In the genomic region with DNA sequence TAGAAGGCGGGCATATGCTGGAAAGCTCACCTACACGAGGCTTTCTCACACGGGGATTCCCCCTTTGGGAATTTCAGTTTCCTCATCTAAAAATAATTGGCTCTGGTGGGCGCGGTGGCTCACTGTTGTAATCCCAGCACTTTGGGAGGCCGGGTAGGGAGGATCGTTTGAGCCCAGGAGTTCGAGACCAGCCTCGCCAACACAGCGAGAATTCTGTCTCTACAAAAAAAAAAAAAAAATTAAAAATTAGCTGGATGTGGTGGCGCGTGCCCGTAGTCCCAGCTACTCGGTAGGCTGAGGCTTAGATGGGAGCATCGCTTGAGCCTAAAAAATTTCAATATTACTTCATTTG, we compare ENCODE assay signal across 1 cellular context.
TF ChIP-seq lines count a peak whose summit lies in the region.

No MANE protein-coding gene starts in this region.

TF ChIP-seq in HEK293, 187 proteins besides CTCF, POLR2A, EP300 and RAD21 (continued from another document):
- TF ChIP-seq, protein P1, sequence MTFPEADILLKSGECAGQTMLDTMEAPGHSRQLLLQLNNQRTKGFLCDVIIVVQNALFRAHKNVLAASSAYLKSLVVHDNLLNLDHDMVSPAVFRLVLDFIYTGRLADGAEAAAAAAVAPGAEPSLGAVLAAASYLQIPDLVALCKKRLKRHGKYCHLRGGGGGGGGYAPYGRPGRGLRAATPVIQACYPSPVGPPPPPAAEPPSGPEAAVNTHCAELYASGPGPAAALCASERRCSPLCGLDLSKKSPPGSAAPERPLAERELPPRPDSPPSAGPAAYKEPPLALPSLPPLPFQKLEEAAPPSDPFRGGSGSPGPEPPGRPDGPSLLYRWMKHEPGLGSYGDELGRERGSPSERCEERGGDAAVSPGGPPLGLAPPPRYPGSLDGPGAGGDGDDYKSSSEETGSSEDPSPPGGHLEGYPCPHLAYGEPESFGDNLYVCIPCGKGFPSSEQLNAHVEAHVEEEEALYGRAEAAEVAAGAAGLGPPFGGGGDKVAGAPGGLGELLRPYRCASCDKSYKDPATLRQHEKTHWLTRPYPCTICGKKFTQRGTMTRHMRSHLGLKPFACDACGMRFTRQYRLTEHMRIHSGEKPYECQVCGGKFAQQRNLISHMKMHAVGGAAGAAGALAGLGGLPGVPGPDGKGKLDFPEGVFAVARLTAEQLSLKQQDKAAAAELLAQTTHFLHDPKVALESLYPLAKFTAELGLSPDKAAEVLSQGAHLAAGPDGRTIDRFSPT (tag by site-specific recombination; IDR thresholded peaks at IDR 0.05): no peak
- TF ChIP-seq, protein P2, sequence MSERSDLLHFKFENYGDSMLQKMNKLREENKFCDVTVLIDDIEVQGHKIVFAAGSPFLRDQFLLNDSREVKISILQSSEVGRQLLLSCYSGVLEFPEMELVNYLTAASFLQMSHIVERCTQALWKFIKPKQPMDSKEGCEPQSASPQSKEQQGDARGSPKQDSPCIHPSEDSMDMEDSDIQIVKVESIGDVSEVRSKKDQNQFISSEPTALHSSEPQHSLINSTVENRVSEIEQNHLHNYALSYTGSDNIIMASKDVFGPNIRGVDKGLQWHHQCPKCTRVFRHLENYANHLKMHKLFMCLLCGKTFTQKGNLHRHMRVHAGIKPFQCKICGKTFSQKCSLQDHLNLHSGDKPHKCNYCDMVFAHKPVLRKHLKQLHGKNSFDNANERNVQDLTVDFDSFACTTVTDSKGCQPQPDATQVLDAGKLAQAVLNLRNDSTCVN (tag by site-specific recombination; optimal IDR thresholded peaks at IDR 0.05): peak; percentile 24
- no peak for TF ChIP-seq ZNF501 (tag by site-specific recombination; IDR thresholded peaks at IDR 0.05)
- TF ChIP-seq ZNF354C (tag by site-specific recombination; IDR thresholded peaks at IDR 0.05; ENCODE audit: borderline replicate concordance, low read depth): no peak
- TF ChIP-seq ZNF266 (tag by site-specific recombination; IDR thresholded peaks at IDR 0.05; ENCODE audit: low read depth): no peak
- TF ChIP-seq ZNF391 (tag by site-specific recombination; IDR thresholded peaks at IDR 0.05; ENCODE audit: borderline replicate concordance, low read depth): no peak
- TF ChIP-seq ZNF335 (tag by site-specific recombination; conservative IDR thresholded peaks at IDR 0.05): 0 out of 2 replicates have a peak, but pooled peaks have one; percentile 3
- TF ChIP-seq, protein P3, sequence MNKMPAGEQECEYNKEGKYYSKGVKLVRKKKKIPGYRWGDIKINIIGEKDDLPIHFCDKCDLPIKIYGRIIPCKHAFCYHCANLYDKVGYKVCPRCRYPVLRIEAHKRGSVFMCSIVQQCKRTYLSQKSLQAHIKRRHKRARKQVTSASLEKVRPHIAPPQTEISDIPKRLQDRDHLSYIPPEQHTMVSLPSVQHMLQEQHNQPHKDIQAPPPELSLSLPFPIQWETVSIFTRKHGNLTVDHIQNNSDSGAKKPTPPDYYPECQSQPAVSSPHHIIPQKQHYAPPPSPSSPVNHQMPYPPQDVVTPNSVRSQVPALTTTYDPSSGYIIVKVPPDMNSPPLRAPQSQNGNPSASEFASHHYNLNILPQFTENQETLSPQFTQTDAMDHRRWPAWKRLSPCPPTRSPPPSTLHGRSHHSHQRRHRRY (tag by site-specific recombination; IDR thresholded peaks at IDR 0.05): no peak
- TF ChIP-seq ZNF121 (tag by site-specific recombination; IDR thresholded peaks at IDR 0.05): no peak
- TF ChIP-seq, protein P4, sequence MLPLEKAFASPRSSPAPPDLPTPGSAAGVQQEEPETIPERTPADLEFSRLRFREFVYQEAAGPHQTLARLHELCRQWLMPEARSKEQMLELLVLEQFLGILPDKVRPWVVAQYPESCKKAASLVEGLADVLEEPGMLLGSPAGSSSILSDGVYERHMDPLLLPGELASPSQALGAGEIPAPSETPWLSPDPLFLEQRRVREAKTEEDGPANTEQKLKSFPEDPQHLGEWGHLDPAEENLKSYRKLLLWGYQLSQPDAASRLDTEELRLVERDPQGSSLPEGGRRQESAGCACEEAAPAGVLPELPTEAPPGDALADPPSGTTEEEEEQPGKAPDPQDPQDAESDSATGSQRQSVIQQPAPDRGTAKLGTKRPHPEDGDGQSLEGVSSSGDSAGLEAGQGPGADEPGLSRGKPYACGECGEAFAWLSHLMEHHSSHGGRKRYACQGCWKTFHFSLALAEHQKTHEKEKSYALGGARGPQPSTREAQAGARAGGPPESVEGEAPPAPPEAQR (tag by site-specific recombination; IDR thresholded peaks at IDR 0.05): no peak
